Comparison of ENCODE assay signal across 1 cellular context in the genomic region with DNA sequence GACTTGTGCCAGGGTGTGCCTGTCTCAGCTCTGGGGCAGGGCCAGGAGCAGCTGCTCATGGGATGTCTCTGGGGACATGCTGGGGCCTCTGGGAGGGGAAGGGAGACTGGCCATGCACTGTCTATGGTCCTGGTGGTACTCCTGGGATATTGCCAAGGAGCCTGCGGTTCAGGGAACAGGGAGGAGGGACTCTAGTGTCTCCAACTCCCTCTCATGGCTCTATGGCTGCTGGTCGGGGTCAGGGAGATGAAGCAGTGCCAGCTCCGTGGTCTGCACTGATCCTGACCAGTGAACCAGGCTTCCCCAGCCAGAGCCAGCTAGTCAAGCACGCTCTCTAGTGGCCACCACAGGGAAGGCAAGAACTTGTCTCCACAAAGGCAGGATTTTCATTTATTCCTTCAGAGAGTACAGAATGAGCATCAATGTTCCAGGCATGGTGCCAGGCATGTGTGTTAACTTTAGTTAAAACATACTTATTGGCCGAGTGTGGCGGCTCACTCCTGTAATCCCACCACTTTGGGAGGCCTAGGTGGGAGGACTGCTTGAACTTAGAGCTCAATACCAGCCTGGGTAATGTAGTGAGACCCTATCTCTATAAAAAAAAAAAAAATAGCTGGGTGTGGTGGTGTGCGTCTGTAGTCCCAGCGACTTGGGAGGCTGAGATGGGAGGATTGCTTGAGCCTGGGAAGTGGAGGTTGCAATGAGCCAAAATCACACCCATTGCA.
TF ChIP-seq lines count a peak whose summit lies in the region.

No MANE protein-coding gene starts in this region.

TF ChIP-seq in K562, 482 proteins besides CTCF, POLR2A, EP300 and RAD21 (continues in another document):
- TF ChIP-seq, protein P1, sequence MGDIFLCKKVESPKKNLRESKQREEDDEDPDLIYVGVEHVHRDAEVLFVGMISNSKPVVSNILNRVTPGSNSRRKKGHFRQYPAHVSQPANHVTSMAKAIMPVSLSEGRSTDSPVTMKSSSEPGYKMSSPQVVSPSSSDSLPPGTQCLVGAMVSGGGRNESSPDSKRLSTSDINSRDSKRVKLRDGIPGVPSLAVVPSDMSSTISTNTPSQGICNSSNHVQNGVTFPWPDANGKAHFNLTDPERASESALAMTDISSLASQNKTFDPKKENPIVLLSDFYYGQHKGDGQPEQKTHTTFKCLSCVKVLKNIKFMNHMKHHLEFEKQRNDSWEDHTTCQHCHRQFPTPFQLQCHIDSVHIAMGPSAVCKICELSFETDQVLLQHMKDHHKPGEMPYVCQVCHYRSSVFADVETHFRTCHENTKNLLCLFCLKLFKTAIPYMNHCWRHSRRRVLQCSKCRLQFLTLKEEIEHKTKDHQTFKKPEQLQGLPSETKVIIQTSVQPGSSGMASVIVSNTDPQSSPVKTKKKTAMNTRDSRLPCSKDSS (IDR thresholded peaks at IDR 0.05; ENCODE audit: low read depth, partially characterized antibody) = no peak
- TF ChIP-seq EHMT2 (IDR thresholded peaks at IDR 0.05) (no peak), SMARCB1 (IDR thresholded peaks at IDR 0.05; ENCODE audit: insufficient read length, low read depth) (no peak), HSF4 (CRISPR knock-in tag; IDR thresholded peaks at IDR 0.05; ENCODE audit: borderline replicate concordance) (0 out of 2 replicates have a peak, but pooled peaks have one; percentile 45), RCOR1 (IDR thresholded peaks at IDR 0.05; ENCODE audit: borderline replicate concordance in 1 of 2, low read depth in 2 of 2, low read length in 2 of 2) (peak in 1 of 2 experiments; percentile 63; a peak in 1 of 4 replicates), STAG1 (CRISPR knock-in tag; IDR thresholded peaks at IDR 0.05; ENCODE audit: borderline replicate concordance) (peak; percentile 74; the same call in 1 of the 2 replicates), STAT5B (CRISPR knock-in tag; IDR thresholded peaks at IDR 0.05) (no peak), YY1 (IDR thresholded peaks at IDR 0.05; ENCODE audit: borderline replicate concordance in 1 of 3, control insufficient read depth in 1 of 3, extremely low read depth in 1 of 3, insufficient read depth in 3 of 3, insufficient read length in 1 of 3, insufficient replicate concordance in 2 of 3, low read depth in 1 of 3, low read length in 2 of 3) (peak in 1 of 3 experiments; percentile 35), MCM2 (IDR thresholded peaks at IDR 0.05; ENCODE audit: low read depth) (no peak), SMC3 (conservative IDR thresholded peaks at IDR 0.05; ENCODE audit: insufficient read depth, low read depth, low read length) (peak; percentile 100), NFIC (IDR thresholded peaks at IDR 0.05) (peak; percentile 79), ZNF24 (IDR thresholded peaks at IDR 0.05) (peak; percentile 52; the same call in 1 of the 2 replicates), SOX6 (IDR thresholded peaks at IDR 0.05) (peak; percentile 30; the same call in 1 of the 2 replicates), CC2D1A (IDR thresholded peaks at IDR 0.05) (peak; percentile 89), ZBTB17 (CRISPR knock-in tag; IDR thresholded peaks at IDR 0.05) (0 out of 2 replicates have a peak, but pooled peaks have one; percentile 49), HNRNPH1 (optimal IDR thresholded peaks at IDR 0.05; ENCODE audit: low read depth, low read length) (no peak), MECOM (CRISPR knock-in tag; IDR thresholded peaks at IDR 0.05) (0 out of 2 replicates have a peak, but pooled peaks have one; percentile 38), GABPB1 (CRISPR knock-in tag; IDR thresholded peaks at IDR 0.05) (0 out of 2 replicates have a peak, but pooled peaks have one; percentile 35), ZC3H11A (IDR thresholded peaks at IDR 0.05; ENCODE audit: low read depth, low read length) (no peak), HLTF (IDR thresholded peaks at IDR 0.05) (no peak), MYNN (IDR thresholded peaks at IDR 0.05) (0 out of 2 replicates have a peak, but pooled peaks have one; percentile 36), MYNN (CRISPR knock-in tag; IDR thresholded peaks at IDR 0.05) (no peak), TOE1 (IDR thresholded peaks at IDR 0.05; ENCODE audit: borderline replicate concordance) (0 out of 2 replicates have a peak, but pooled peaks have one; percentile 58), TOE1 (CRISPR knock-in tag; IDR thresholded peaks at IDR 0.05; ENCODE audit: borderline replicate concordance, low read depth) (no peak), HNRNPLL (IDR thresholded peaks at IDR 0.05; ENCODE audit: low read depth, low read length, poor library complexity, severe bottlenecking) (no peak), ARID2 (IDR thresholded peaks at IDR 0.05) (peak; percentile 96), JUND (IDR thresholded peaks at IDR 0.05; ENCODE audit: borderline replicate concordance, low read depth, low read length) (peak; percentile 15; the same call in 1 of the 2 replicates), JUND (tag; IDR thresholded peaks at IDR 0.05; ENCODE audit: borderline replicate concordance, low read depth, low read length) (peak; percentile 59; the same call in 1 of the 3 replicates), SIX5 (IDR thresholded peaks at IDR 0.05; ENCODE audit: borderline replicate concordance in 1 of 2, insufficient read depth in 1 of 2, low read depth in 1 of 2, low read length in 2 of 2) (no peak), ZNF324 (CRISPR knock-in tag; IDR thresholded peaks at IDR 0.05) (no peak), ATF7 (IDR thresholded peaks at IDR 0.05) (0 out of 2 replicates have a peak, but pooled peaks have one; percentile 39), POLR2AphosphoS5 (IDR thresholded peaks at IDR 0.05; ENCODE audit: control insufficient read depth, insufficient read depth, low read depth, low read length) (no peak), GABPB2 (CRISPR knock-in tag; conservative IDR thresholded peaks at IDR 0.05) (no peak), ZFP36 (IDR thresholded peaks at IDR 0.05; ENCODE audit: low read depth, low read length, partially characterized antibody) (peak; percentile 21), RB1 (IDR thresholded peaks at IDR 0.05; ENCODE audit: low read depth) (peak; percentile 83), EP400 (IDR thresholded peaks at IDR 0.05) (peak; percentile 38), MTA3 (IDR thresholded peaks at IDR 0.05; ENCODE audit: borderline replicate concordance) (peak; percentile 53; the same call in 1 of the 2 replicates), ZEB2 (IDR thresholded peaks at IDR 0.05) (no peak), CEBPG (CRISPR knock-in tag; IDR thresholded peaks at IDR 0.05) (no peak), CEBPG (tag; conservative IDR thresholded peaks at IDR 0.05 in 1 of 2, IDR thresholded peaks at IDR 0.05 in 1 of 2) (no peak), ZNF384 (IDR thresholded peaks at IDR 0.05; ENCODE audit: low read depth, low read length) (peak; percentile 38; the same call in 1 of the 2 replicates), CHD2 (IDR thresholded peaks at IDR 0.05; ENCODE audit: low read depth, low read length) (no peak), KLF10 (CRISPR knock-in tag; IDR thresholded peaks at IDR 0.05) (no peak), ZBTB7A (IDR thresholded peaks at IDR 0.05; ENCODE audit: borderline replicate concordance, control insufficient read depth, low read depth, low read length) (no peak), HDGF (IDR thresholded peaks at IDR 0.05) (peak; percentile 84; the same call in 1 of the 2 replicates), CCAR2 (IDR thresholded peaks at IDR 0.05; ENCODE audit: low read depth, low read length) (no peak), ARNT (IDR thresholded peaks at IDR 0.05) (no peak; a peak in 1 of 4 replicates)
- TF ChIP-seq, protein P2, sequence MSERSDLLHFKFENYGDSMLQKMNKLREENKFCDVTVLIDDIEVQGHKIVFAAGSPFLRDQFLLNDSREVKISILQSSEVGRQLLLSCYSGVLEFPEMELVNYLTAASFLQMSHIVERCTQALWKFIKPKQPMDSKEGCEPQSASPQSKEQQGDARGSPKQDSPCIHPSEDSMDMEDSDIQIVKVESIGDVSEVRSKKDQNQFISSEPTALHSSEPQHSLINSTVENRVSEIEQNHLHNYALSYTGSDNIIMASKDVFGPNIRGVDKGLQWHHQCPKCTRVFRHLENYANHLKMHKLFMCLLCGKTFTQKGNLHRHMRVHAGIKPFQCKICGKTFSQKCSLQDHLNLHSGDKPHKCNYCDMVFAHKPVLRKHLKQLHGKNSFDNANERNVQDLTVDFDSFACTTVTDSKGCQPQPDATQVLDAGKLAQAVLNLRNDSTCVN (CRISPR knock-in tag; IDR thresholded peaks at IDR 0.05) = no peak
- TF ChIP-seq, protein P3, sequence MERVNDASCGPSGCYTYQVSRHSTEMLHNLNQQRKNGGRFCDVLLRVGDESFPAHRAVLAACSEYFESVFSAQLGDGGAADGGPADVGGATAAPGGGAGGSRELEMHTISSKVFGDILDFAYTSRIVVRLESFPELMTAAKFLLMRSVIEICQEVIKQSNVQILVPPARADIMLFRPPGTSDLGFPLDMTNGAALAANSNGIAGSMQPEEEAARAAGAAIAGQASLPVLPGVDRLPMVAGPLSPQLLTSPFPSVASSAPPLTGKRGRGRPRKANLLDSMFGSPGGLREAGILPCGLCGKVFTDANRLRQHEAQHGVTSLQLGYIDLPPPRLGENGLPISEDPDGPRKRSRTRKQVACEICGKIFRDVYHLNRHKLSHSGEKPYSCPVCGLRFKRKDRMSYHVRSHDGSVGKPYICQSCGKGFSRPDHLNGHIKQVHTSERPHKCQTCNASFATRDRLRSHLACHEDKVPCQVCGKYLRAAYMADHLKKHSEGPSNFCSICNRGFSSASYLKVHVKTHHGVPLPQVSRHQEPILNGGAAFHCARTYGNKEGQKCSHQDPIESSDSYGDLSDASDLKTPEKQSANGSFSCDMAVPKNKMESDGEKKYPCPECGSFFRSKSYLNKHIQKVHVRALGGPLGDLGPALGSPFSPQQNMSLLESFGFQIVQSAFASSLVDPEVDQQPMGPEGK (CRISPR knock-in tag; IDR thresholded peaks at IDR 0.05; ENCODE audit: borderline replicate concordance) = no peak
- TF ChIP-seq, protein P4, sequence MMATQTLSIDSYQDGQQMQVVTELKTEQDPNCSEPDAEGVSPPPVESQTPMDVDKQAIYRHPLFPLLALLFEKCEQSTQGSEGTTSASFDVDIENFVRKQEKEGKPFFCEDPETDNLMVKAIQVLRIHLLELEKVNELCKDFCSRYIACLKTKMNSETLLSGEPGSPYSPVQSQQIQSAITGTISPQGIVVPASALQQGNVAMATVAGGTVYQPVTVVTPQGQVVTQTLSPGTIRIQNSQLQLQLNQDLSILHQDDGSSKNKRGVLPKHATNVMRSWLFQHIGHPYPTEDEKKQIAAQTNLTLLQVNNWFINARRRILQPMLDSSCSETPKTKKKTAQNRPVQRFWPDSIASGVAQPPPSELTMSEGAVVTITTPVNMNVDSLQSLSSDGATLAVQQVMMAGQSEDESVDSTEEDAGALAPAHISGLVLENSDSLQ (IDR thresholded peaks at IDR 0.05) = no peak
- TF ChIP-seq, protein P5, sequence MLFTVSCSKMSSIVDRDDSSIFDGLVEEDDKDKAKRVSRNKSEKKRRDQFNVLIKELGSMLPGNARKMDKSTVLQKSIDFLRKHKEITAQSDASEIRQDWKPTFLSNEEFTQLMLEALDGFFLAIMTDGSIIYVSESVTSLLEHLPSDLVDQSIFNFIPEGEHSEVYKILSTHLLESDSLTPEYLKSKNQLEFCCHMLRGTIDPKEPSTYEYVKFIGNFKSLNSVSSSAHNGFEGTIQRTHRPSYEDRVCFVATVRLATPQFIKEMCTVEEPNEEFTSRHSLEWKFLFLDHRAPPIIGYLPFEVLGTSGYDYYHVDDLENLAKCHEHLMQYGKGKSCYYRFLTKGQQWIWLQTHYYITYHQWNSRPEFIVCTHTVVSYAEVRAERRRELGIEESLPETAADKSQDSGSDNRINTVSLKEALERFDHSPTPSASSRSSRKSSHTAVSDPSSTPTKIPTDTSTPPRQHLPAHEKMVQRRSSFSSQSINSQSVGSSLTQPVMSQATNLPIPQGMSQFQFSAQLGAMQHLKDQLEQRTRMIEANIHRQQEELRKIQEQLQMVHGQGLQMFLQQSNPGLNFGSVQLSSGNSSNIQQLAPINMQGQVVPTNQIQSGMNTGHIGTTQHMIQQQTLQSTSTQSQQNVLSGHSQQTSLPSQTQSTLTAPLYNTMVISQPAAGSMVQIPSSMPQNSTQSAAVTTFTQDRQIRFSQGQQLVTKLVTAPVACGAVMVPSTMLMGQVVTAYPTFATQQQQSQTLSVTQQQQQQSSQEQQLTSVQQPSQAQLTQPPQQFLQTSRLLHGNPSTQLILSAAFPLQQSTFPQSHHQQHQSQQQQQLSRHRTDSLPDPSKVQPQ (CRISPR knock-in tag; IDR thresholded peaks at IDR 0.05; ENCODE audit: borderline replicate concordance) = no peak
- TF ChIP-seq, protein P6, sequence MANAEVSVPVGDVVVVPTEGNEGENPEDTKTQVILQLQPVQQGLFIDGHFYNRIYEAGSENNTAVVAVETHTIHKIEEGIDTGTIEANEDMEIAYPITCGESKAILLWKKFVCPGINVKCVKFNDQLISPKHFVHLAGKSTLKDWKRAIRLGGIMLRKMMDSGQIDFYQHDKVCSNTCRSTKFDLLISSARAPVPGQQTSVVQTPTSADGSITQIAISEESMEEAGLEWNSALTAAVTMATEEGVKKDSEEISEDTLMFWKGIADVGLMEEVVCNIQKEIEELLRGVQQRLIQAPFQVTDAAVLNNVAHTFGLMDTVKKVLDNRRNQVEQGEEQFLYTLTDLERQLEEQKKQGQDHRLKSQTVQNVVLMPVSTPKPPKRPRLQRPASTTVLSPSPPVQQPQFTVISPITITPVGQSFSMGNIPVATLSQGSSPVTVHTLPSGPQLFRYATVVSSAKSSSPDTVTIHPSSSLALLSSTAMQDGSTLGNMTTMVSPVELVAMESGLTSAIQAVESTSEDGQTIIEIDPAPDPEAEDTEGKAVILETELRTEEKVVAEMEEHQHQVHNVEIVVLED (CRISPR knock-in tag; IDR thresholded peaks at IDR 0.05) = no peak
